In the genomic region with DNA sequence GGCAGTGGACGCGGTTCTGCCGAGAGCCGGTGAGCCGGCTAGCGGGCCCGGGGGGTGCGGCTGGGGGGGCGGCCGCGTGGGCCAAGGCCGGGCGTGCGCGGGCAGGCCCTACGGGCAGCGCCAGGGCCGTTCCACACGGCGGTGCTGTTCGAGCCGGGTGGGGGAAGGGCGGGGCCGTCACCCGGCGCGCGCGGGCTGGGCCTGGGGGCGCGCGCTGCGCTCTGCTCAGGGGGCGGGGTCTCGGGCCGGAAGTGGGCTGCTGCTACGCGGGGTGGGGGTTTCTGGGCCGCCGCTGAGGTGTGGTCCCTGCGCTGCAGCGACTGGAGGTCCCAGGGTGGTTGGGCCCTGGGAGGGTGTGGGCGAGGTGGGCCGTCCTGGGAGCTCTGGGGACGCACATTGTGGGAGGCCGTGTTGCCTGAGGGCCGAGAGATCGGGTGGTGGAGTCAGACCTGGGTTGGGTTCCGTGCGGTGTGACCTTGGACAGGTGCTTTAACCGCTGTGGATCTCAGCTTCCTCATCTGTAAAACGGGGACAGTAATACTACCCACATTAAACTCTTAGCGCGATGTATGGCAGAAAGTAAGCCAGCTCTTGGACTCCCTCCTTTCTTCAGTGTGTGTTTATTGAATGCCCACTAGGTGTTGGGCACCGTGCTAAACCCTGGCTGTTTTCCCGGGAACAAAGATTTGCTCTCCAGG, we compare ENCODE assay signal across 8 cellular contexts. TPM values are rescaled to one million over a fixed set of nuclear protein-coding genes. Genes with fewer than 3 reads are reported as not detected.
A peak's percentile ranks its signal among the peaks of the same experiment; 100 is the strongest.
DNase-seq lines count a peak whose midpoint lies in the region; ATAC-seq and TF ChIP-seq lines count a peak whose summit lies in the region.

No MANE protein-coding gene starts in this region.

- CTCF ChIA-PET in activated naive CD4-positive, alpha-beta T cell treated with anti-CD3 and anti-CD28 coated beads for 36 hours (lab: Charles Lee) = interaction anchor here (0.5 to 1.3 kb wide), 3 partner anchors 8 to 298 kb away, joined by 3 to 7 read pairs (median 4); no protein-coding TSS in a partner anchor

- H3K9me3 ChIP-seq in Peyer's patch (no peaks in the 10 kb centered on the region), heart right ventricle (no peaks in the 10 kb centered on the region)

- WGBS in heart right ventricle, 2 donors = 0% methylated on average over 38 to 56 of the region's 56 CpGs

- peak overlapping the region; percentile 93 for H3K9ac ChIP-seq in rectal smooth muscle tissue (ENCODE audit: low read length)

- DNase-seq in DMS79 (lab: John Stamatoyannopoulos, UW) (peak; percentile 8), HPDE6-E6E7 (ENCODE audit: extremely low spot score) (peak; percentile 81), Peyer's patch (peak in 1 of 3 donors; percentile 61), heart right ventricle (peak in 1 of 2 donors; percentile 74), occipital lobe (lab: John Stamatoyannopoulos, UW) (no peak)
- peak; percentile 76 for DNase-seq in activated naive CD4-positive, alpha-beta T cell treated with anti-CD3 and anti-CD28 coated beads for 36 hours

- peak; percentile 10 for ATAC-seq in GM19468 (IDR thresholded peaks at IDR 0.05; ENCODE audit: extremely low read depth, unreplicated experiment)
- ATAC-seq in heart right ventricle = peak; percentile 71 to 94 (median 89)

- H3K27me3 ChIP-seq in Peyer's patch (no peaks in the 10 kb centered on the region), heart right ventricle (no peaks in the 10 kb centered on the region), rectal smooth muscle tissue (ENCODE audit: control insufficient read depth, insufficient read depth, low read length) (no peaks in the 10 kb centered on the region)

- H3K36me3 Mint-ChIP-seq in activated naive CD4-positive, alpha-beta T cell treated with anti-CD3 and anti-CD28 coated beads for 36 hours (ENCODE audit: low read depth) = peaks cover 5% of the 10 kb centered on the region

- H3K4me1 ChIP-seq in Peyer's patch = peaks cover 0 to 32% (median 3%) of the 10 kb centered on the region in 4 donors
- H3K4me1 ChIP-seq in heart right ventricle = peaks cover 7 to 49% (median 38%) of the 10 kb centered on the region in 9 donors
- peaks cover 11% of the 10 kb centered on the region for H3K4me1 ChIP-seq in rectal smooth muscle tissue (ENCODE audit: control insufficient read depth, insufficient read depth, low read length)

- H3K4me1 Mint-ChIP-seq in activated naive CD4-positive, alpha-beta T cell treated with anti-CD3 and anti-CD28 coated beads for 36 hours (ENCODE audit: low read depth) = peaks cover 35% of the 10 kb centered on the region

- intact Hi-C loops in activated naive CD4-positive, alpha-beta T cell treated with anti-CD3 and anti-CD28 coated beads for 36 hours (cut with micrococcal nuclease) = loop anchor here (1.0 to 5.0 kb wide), 4 partner anchors 26 to 283 kb away; a partner anchor contains a TSS
- intact Hi-C loops in heart right ventricle (cut with DNase I) = no loop called here

- H3K27ac ChIP-seq in Peyer's patch (peak overlapping the region; percentile 93 to 97 (median 95)), heart right ventricle (peak overlapping the region; percentile 73 to 94 (median 90)), rectal smooth muscle tissue (ENCODE audit: low read depth, low read length) (peak overlapping the region; percentile 98)

- TF ChIP-seq POLR2A in Peyer's patch (IDR thresholded peaks at IDR 0.05) = no peak

- peak overlapping the region; percentile 94 for H3K27ac Mint-ChIP-seq in activated naive CD4-positive, alpha-beta T cell treated with anti-CD3 and anti-CD28 coated beads for 36 hours

- H3K4me3 ChIP-seq in Peyer's patch = peak overlapping the region; percentile 70 to 96 (median 86)
- peak overlapping the region; percentile 51 to 90 (median 80) for H3K4me3 ChIP-seq in heart right ventricle
- H3K4me3 ChIP-seq in rectal smooth muscle tissue (ENCODE audit: low read length) = peak overlapping the region; percentile 97

- no peaks in the 10 kb centered on the region for H3K27me3 Mint-ChIP-seq in activated naive CD4-positive, alpha-beta T cell treated with anti-CD3 and anti-CD28 coated beads for 36 hours (ENCODE audit: low read depth)

- H3K4me3 Mint-ChIP-seq in activated naive CD4-positive, alpha-beta T cell treated with anti-CD3 and anti-CD28 coated beads for 36 hours = peak overlapping the region; percentile 97

- TF ChIP-seq CTCF in Peyer's patch (IDR thresholded peaks at IDR 0.05) (no peak), heart right ventricle (IDR thresholded peaks at IDR 0.05) (no peak)

- H3K36me3 ChIP-seq in Peyer's patch = no peaks in the 10 kb centered on the region
- H3K36me3 ChIP-seq in heart right ventricle = peaks cover 0 to under 1% (median 0%) of the 10 kb centered on the region in 9 donors
- no peaks in the 10 kb centered on the region for H3K36me3 ChIP-seq in rectal smooth muscle tissue (ENCODE audit: control insufficient read depth, insufficient read depth, low read length)

- no peaks in the 10 kb centered on the region for H3K9me3 Mint-ChIP-seq in activated naive CD4-positive, alpha-beta T cell treated with anti-CD3 and anti-CD28 coated beads for 36 hours

RNA-seq across cellular contexts. Expression of a gene that starts 0.4 kb away (rescaled TPM):
- total RNA-seq in Peyer's patch = 10 to 100 TPM; 39.2 to 84.2 (median 41.9) TPM
- 100 to 1,000 TPM; 119 to 127 TPM for total RNA-seq in activated naive CD4-positive, alpha-beta T cell treated with anti-CD3 and anti-CD28 coated beads for 36 hours
- total RNA-seq in heart right ventricle = 10 to 100 TPM; 56.5 to 88.0 (median 68.1) TPM
- polyA plus RNA-seq in heart right ventricle = 10 to 100 TPM; 15.6 to 49.3 TPM
- total RNA-seq in occipital lobe = 109 TPM

RNA-seq across cellular contexts. Expression of a gene that starts 38.6 kb away (rescaled TPM):
- total RNA-seq in Peyer's patch (under 1 TPM in 1 of 4 donors, not detected in 3; 0.83 TPM), heart right ventricle (under 1 TPM in 1 of 10 donors, not detected in 9; 0.58 TPM), occipital lobe (not detected)
- total RNA-seq in activated naive CD4-positive, alpha-beta T cell treated with anti-CD3 and anti-CD28 coated beads for 36 hours = under 1 TPM; 0.45 to 0.57 TPM
- under 1 TPM in 1 of 2 donors, not detected in 1; 0.15 TPM for polyA plus RNA-seq in heart right ventricle

RNA-seq across cellular contexts. Expression of a gene that starts 58.0 kb away (rescaled TPM):
- total RNA-seq in Peyer's patch = 1 to 10 TPM in 1 of 4 donors, under 1 TPM in 3; 0.67 to 4.1 (median 0.86) TPM
- total RNA-seq in activated naive CD4-positive, alpha-beta T cell treated with anti-CD3 and anti-CD28 coated beads for 36 hours = 1 to 10 TPM; 2.0 to 2.2 TPM
- total RNA-seq in heart right ventricle = under 1 TPM; 0.27 to 0.95 (median 0.68) TPM
- 1 to 10 TPM in 1 of 2 donors, under 1 TPM in 1; 0.35 to 1.8 TPM for polyA plus RNA-seq in heart right ventricle
- total RNA-seq in occipital lobe = 4.8 TPM
